Comparison of ENCODE assay signal across 10 cellular contexts in genomic region chr16:1430759-1431496, GRCh38. TPM values are rescaled to one million over a fixed set of nuclear protein-coding genes. Genes with fewer than 3 reads are reported as not detected.
A peak's percentile ranks its signal among the peaks of the same experiment; 100 is the strongest.
DNase-seq lines count a peak whose midpoint lies in the region; TF ChIP-seq lines count a peak whose summit lies in the region.
"Had no signal": no experiment of that assay in that cellular context is flagged by ENCODE, and none has a peak within 500 bp of the region (broad histone marks: within the 10 kb centered on the region; RNA-seq: fewer than 3 reads in every experiment).

PERCC1 (plus strand) TSS chr16:1431078; CDS start chr16:1432594, 1,516 bp downstream.

- intact Hi-C loops in activated CD4-positive, alpha-beta memory T cell treated with anti-CD3 and anti-CD28 coated beads for 36 hours (cut with micrococcal nuclease), result no loop called here

- DNase-seq in NCI-H1417 (lab: John Stamatoyannopoulos, UW) (peak; percentile 88 to 93 (median 93)), NCI-H1417 treated with DMSO at 0.1 percent for 48 hours (lab: John Stamatoyannopoulos, UW) (no peak), NCI-H1694 (lab: John Stamatoyannopoulos, UW) (peak; percentile 24), neural crest cell (ENCODE audit: low read depth, low spot score) (no peak), GM19240 (ENCODE audit: insufficient read length, low spot score) (no peak), ureter (ENCODE audit: low spot score) (no peak)
- DNase-seq in activated CD4-positive, alpha-beta memory T cell treated with anti-CD3 and anti-CD28 coated beads for 36 hours, result no peak
- DNase-seq: stimulated activated CD4-positive, alpha-beta T cell treated with anti-CD3 and anti-CD28 coated beads, Interleukin-4, amount 100 ng/mL, for 1 hour; transverse colon had no signal

- POLR2A ChIA-PET in activated CD4-positive, alpha-beta memory T cell treated with anti-CD3 and anti-CD28 coated beads for 36 hours (lab: Charles Lee), result no interaction called here

- H3K4me3 Mint-ChIP-seq in activated naive CD8-positive, alpha-beta T cell, result peak within 1 kb of the TSS; percentile 67
- no peak within 1 kb of the TSS for H3K4me3 Mint-ChIP-seq in neural crest cell
- no peak within 1 kb of the TSS for H3K4me3 Mint-ChIP-seq in activated CD4-positive, alpha-beta memory T cell treated with anti-CD3 and anti-CD28 coated beads for 36 hours

- no peaks in the 10 kb centered on the region for H3K27me3 Mint-ChIP-seq in activated naive CD8-positive, alpha-beta T cell
- H3K27me3 Mint-ChIP-seq in neural crest cell (ENCODE audit: low read depth), result no peaks in the 10 kb centered on the region
- H3K27me3 Mint-ChIP-seq in activated CD4-positive, alpha-beta memory T cell treated with anti-CD3 and anti-CD28 coated beads for 36 hours, result no peaks in the 10 kb centered on the region

- TF ChIP-seq CTCF in neural crest cell (conservative IDR thresholded peaks at IDR 0.05), result peak; percentile 30

- H3K4me1 Mint-ChIP-seq in activated naive CD8-positive, alpha-beta T cell (ENCODE audit: low read depth), result no peaks in the 10 kb centered on the region
- no peaks in the 10 kb centered on the region for H3K4me1 Mint-ChIP-seq in neural crest cell
- H3K4me1 Mint-ChIP-seq in activated CD4-positive, alpha-beta memory T cell treated with anti-CD3 and anti-CD28 coated beads for 36 hours (ENCODE audit: low read depth), result no peaks in the 10 kb centered on the region

- H3K36me3 Mint-ChIP-seq in activated naive CD8-positive, alpha-beta T cell, result no peaks in the 10 kb centered on the region
- no peaks in the 10 kb centered on the region for H3K36me3 Mint-ChIP-seq in neural crest cell (ENCODE audit: low read depth)
- no peaks in the 10 kb centered on the region for H3K36me3 Mint-ChIP-seq in activated CD4-positive, alpha-beta memory T cell treated with anti-CD3 and anti-CD28 coated beads for 36 hours

- CTCF ChIA-PET in activated CD4-positive, alpha-beta memory T cell treated with anti-CD3 and anti-CD28 coated beads for 36 hours (lab: Charles Lee), result no interaction called here

- no peaks in the 10 kb centered on the region for H3K9me3 Mint-ChIP-seq in activated naive CD8-positive, alpha-beta T cell (ENCODE audit: low read depth)
- H3K9me3 Mint-ChIP-seq in neural crest cell, result no peaks in the 10 kb centered on the region
- H3K9me3 Mint-ChIP-seq in activated CD4-positive, alpha-beta memory T cell treated with anti-CD3 and anti-CD28 coated beads for 36 hours, result no peaks in the 10 kb centered on the region

- H3K27ac Mint-ChIP-seq in activated naive CD8-positive, alpha-beta T cell, result peak within 1 kb of the TSS; percentile 79
- peak within 1 kb of the TSS; percentile 27 for H3K27ac Mint-ChIP-seq in neural crest cell (ENCODE audit: unreplicated experiment)
- no peak within 1 kb of the TSS for H3K27ac Mint-ChIP-seq in activated CD4-positive, alpha-beta memory T cell treated with anti-CD3 and anti-CD28 coated beads for 36 hours

RNA-seq across cellular contexts. Expression of gene PERCC1, which starts in this region (rescaled TPM):
- total RNA-seq in neural crest cell, result not detected in 2 replicates
- not detected for total RNA-seq in activated CD4-positive, alpha-beta memory T cell treated with anti-CD3 and anti-CD28 coated beads for 36 hours
- not detected for total RNA-seq in ureter

Comparison
In these comparisons a context has a peak if more than half of its experiments do, and no peak if none do; other contexts are left out.
1. DNase-seq: peak in NCI-H1417 (3 of 3) and NCI-H1694 (single experiment); none in NCI-H1417 treated with DMSO at 0.1 percent for 48 hours (single experiment), neural crest cell (single experiment), activated CD4-positive, alpha-beta memory T cell treated with anti-CD3 and anti-CD28 coated beads for 36 hours (single experiment), GM19240 (single experiment) and ureter (single experiment).